In the genomic region with DNA sequence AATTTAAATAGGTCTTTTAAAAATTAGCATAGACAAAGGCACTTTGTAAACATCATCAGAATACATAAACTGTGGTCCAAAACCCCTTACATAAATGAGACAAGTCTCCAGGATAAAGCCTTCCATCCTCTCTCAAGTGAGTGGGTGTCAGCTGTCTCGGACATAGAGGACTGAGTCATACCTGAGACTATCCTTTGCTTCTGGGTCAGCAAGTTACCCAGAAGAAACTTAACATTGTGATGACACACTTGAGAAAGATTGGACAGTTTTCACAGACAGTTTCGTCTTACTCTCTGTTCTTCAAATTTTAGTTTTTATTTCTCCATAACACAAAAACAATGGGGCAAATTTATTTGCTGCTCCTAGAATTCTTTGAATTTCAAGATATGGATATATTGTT, we compare ENCODE assay signal across 11 cellular contexts.
DNase-seq lines count a peak whose midpoint lies in the region; ATAC-seq and TF ChIP-seq lines count a peak whose summit lies in the region.
"Had no signal": no experiment of that assay in that cellular context is flagged by ENCODE, and none has a peak within 500 bp of the region (broad histone marks: within the 10 kb centered on the region; RNA-seq: fewer than 3 reads in every experiment).

No MANE protein-coding gene starts in this region.

- H3K4me3 ChIP-seq in fibroblast of villous mesenchyme (ENCODE audit: low read depth, low read length) = no peak overlapping the region
- no peak overlapping the region for H3K4me3 ChIP-seq in HAP-1
- H3K4me3 ChIP-seq: cardiac muscle cell had no signal

- CTCF ChIA-PET in GM10248 (lab: Yijun Ruan, JAX) = no interaction called here

- H3K4me1 ChIP-seq in HAP-1 = no peaks in the 10 kb centered on the region

- ATAC-seq in GM21447 (IDR thresholded peaks at IDR 0.05; ENCODE audit: unreplicated experiment) = peak; percentile 88
- ATAC-seq in HG03460 (IDR thresholded peaks at IDR 0.05; ENCODE audit: unreplicated experiment) = peak; percentile 77

- H3K36me3 ChIP-seq in HAP-1 (replicated peaks) = no peaks in the 10 kb centered on the region
- H3K36me3 ChIP-seq: cardiac muscle cell had no signal

- POLR2A ChIA-PET in GM10248 (lab: Yijun Ruan, JAX) = no interaction called here

- DNase-seq in GM10248 (ENCODE audit: extremely low spot score) (peak; percentile 42), fibroblast of villous mesenchyme (ENCODE audit: low read depth) (peak; percentile 44), NAMALWA (ENCODE audit: low spot score) (no peak), HAP-1 (ENCODE audit: low spot score in 2 of 2) (no peak), NCI-H510A treated with DMSO at 0.1 percent for 48 hours (lab: John Stamatoyannopoulos, UW) (no peak)
- DNase-seq in activated CD4-positive, CD25-positive, alpha-beta regulatory T cell treated with anti-CD3 and anti-CD28 coated beads, Interleukin-2, amount 50 U/mL, for 72 hours = no peak
- DNase-seq: activated CD4-positive, alpha-beta T cell treated with anti-CD3 and anti-CD28 coated beads for 1 hour; NCI-H510A had no signal

- no peaks in the 10 kb centered on the region for H3K27me3 ChIP-seq in HAP-1 (ENCODE audit: low read depth)
- H3K27me3 ChIP-seq: cardiac muscle cell had no signal

- in situ Hi-C loops in HAP-1 (cut with MboI; ENCODE audit: low sequenced_read_pairs) = no loop called here

- TF ChIP-seq CTCF in GM10248 (IDR thresholded peaks at IDR 0.05; ENCODE audit: control extremely low read depth, extremely low read depth, low read depth, missing control alignments) (no peak), fibroblast of villous mesenchyme (IDR thresholded peaks at IDR 0.05; ENCODE audit: insufficient read depth, low read depth, low read length) (no peak)

- H3K9me3 ChIP-seq in HAP-1 = no peaks in the 10 kb centered on the region

Comparison
In these comparisons a context has a peak if more than half of its experiments do, and no peak if none do; other contexts are left out.
1. DNase-seq: peak in GM10248 (single experiment) and fibroblast of villous mesenchyme (single experiment); none in NAMALWA (single experiment), activated CD4-positive, CD25-positive, alpha-beta regulatory T cell treated with anti-CD3 and anti-CD28 coated beads, Interleukin-2, amount 50 U/mL, for 72 hours (single experiment), HAP-1 (0 of 2) and NCI-H510A treated with DMSO at 0.1 percent for 48 hours (single experiment).